In the genomic region with DNA sequence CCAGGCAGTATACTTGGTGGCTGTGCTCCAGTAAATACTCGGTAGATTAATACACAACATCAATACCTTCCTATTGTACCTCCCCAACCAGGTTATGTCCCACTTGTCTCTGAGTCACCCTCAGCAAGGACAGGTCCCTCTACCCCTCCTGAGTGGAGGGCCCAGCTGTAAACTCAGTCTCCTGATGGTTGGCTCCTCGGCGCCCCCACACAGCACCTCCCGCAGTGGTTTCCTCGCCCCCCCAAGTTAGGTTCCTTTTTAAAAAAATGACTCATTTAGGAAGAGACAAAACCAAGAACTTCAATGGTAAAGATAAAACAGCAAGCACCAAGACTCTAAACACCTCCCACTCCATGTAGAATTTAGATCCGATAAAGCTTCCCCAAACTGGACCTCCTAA, we compare ENCODE assay signal across 9 cellular contexts.
DNase-seq lines count a peak whose midpoint lies in the region; ATAC-seq and TF ChIP-seq lines count a peak whose summit lies in the region.
"Had no signal": no experiment of that assay in that cellular context is flagged by ENCODE, and none has a peak within 500 bp of the region (broad histone marks: within the 10 kb centered on the region; RNA-seq: fewer than 3 reads in every experiment).

No MANE protein-coding gene starts in this region.

- no peak for TF ChIP-seq POLR2A in esophagus muscularis mucosa (IDR thresholded peaks at IDR 0.05; ENCODE audit: low read depth)

- H3K36me3 ChIP-seq in esophagus muscularis mucosa: no peaks in the 10 kb centered on the region
- H3K36me3 ChIP-seq: heart right ventricle had no signal

- no peak for TF ChIP-seq EP300 in esophagus muscularis mucosa (IDR thresholded peaks at IDR 0.05)

- no peak overlapping the region for H3K27ac ChIP-seq in esophagus muscularis mucosa (replicated peaks in 1 of 4)

- no peak overlapping the region for H3K4me3 ChIP-seq in esophagus muscularis mucosa

- H3K9me3 ChIP-seq in esophagus muscularis mucosa: no peaks in the 10 kb centered on the region
- H3K9me3 ChIP-seq: heart right ventricle had no signal

- in situ Hi-C loops in GM13976 (cut with MboI; ENCODE audit: low sequenced_read_pairs, unreplicated experiment): no loop called here

- TF ChIP-seq CTCF in GM13976 (IDR thresholded peaks at IDR 0.05; ENCODE audit: borderline replicate concordance, control extremely low read depth, extremely low read depth, insufficient read depth, missing control alignments) (no peak), esophagus muscularis mucosa (IDR thresholded peaks at IDR 0.05) (no peak)

- DNase-seq in GM13976 (ENCODE audit: low spot score) (peak; percentile 59), MV-4-11 (lab: John Stamatoyannopoulos, UW) (peak; percentile 49), esophagus muscularis mucosa (ENCODE audit: extremely low spot score) (no peak), ecto neural progenitor cell (ENCODE audit: low spot score) (no peak), posterior cingulate gyrus (no peak)
- DNase-seq in activated T-helper 9 cell treated with anti-CD3 and anti-CD28 coated beads, Interleukin-2, amount 50 U/mL, for 16 hours (ENCODE audit: low read depth): peak; percentile 58
- DNase-seq in stimulated activated CD4-positive, alpha-beta T cell treated with anti-CD3 and anti-CD28 coated beads, Interleukin-15, amount 100 ng/mL, for 48 hours (ENCODE audit: low read depth in 2 of 2): peak; percentile 50 to 53
- DNase-seq: heart right ventricle had no signal

- intact Hi-C loops in esophagus muscularis mucosa (cut with DNase I): no loop called here
- intact Hi-C loops in posterior cingulate gyrus (cut with DNase I): no loop called here

- WGBS in esophagus muscularis mucosa: 65% methylated on average over 6 of the region's 6 CpGs

- peaks cover 11 to 30% (median 15%) of the 10 kb centered on the region in 4 donors for H3K4me1 ChIP-seq in esophagus muscularis mucosa

- H3K27me3 ChIP-seq in esophagus muscularis mucosa: no peaks in the 10 kb centered on the region
- H3K27me3 ChIP-seq: heart right ventricle had no signal

- ATAC-seq in GM18907 (IDR thresholded peaks at IDR 0.05; ENCODE audit: unreplicated experiment): no peak

Comparison
In these comparisons a context has a peak if more than half of its experiments do, and no peak if none do; other contexts are left out.
1. DNase-seq: peak in GM13976 (single experiment), MV-4-11 (single experiment), activated T-helper 9 cell treated with anti-CD3 and anti-CD28 coated beads, Interleukin-2, amount 50 U/mL, for 16 hours (single experiment) and stimulated activated CD4-positive, alpha-beta T cell treated with anti-CD3 and anti-CD28 coated beads, Interleukin-15, amount 100 ng/mL, for 48 hours (2 of 2); none in esophagus muscularis mucosa (single experiment), ecto neural progenitor cell (single experiment) and posterior cingulate gyrus (0 of 10).